ENCODE assay signal across 8 cellular contexts in genomic region chr19:17294051-17294891, GRCh38. TPM values are rescaled to one million over a fixed set of nuclear protein-coding genes. Genes with fewer than 3 reads are reported as not detected.
A peak's percentile ranks its signal among the peaks of the same experiment; 100 is the strongest.
DNase-seq lines count a peak whose midpoint lies in the region; TF ChIP-seq lines count a peak whose summit lies in the region.

No MANE protein-coding gene starts in this region.

- H3K36me3 ChIP-seq in BE2C = peaks cover 3% of the 10 kb centered on the region; the same call in 1 of the 2 replicates

- TF ChIP-seq CTCF in BE2C (IDR thresholded peaks at IDR 0.05; ENCODE audit: low read depth, low read length) = no peak
- TF ChIP-seq CTCF in HFF-Myc (IDR thresholded peaks at IDR 0.05; ENCODE audit: low read depth, low read length, missing control alignments) = no peak

- H3K9me3 ChIP-seq in BE2C = no peaks in the 10 kb centered on the region
- no peaks in the 10 kb centered on the region for H3K9me3 ChIP-seq in iPS-18c (ENCODE audit: control insufficient read depth, insufficient read depth, low read length)

- H3K4me3 ChIP-seq in BE2C (ENCODE audit: low read depth, low read length) (no peak overlapping the region), HFF-Myc (replicated peaks; ENCODE audit: low read depth, low read length) (peak overlapping the region; percentile 61; the same call in 1 of the 2 replicates), iPS-18c (ENCODE audit: insufficient read depth, low read depth, low read length) (peak overlapping the region; percentile 28; the same call in 1 of the 2 replicates)

- peak; percentile 87 for DNase-seq in BE2C
- no peak for DNase-seq in HFF-Myc (ENCODE audit: extremely low read depth, low read depth)
- peak; percentile 48 for DNase-seq in activated CD4-positive, alpha-beta T cell treated with anti-CD3 and anti-CD28 coated beads, Interleukin-2, amount 50 U/mL, for 1 hour
- no peak for DNase-seq in NCI-H2171 (lab: John Stamatoyannopoulos, UW)
- DNase-seq in NCI-H1694 (lab: John Stamatoyannopoulos, UW) = no peak
- DNase-seq in hypothalamus (lab: John Stamatoyannopoulos, UW) = no peak
- DNase-seq in mucosa of gallbladder (ENCODE audit: low spot score) = no peak

- peaks cover 7% of the 10 kb centered on the region for H3K4me1 ChIP-seq in BE2C

- H3K27me3 ChIP-seq in BE2C = no peaks in the 10 kb centered on the region

RNA-seq across cellular contexts. Expression of gene ABHD8, which starts 9.0 kb away (rescaled TPM):
- polyA plus RNA-seq in BE2C (2012; ENCODE audit: insufficient read depth, insufficient read length, low read depth) = 8.6 TPM
- 20.1 TPM for total RNA-seq in mucosa of gallbladder

RNA-seq across cellular contexts. Expression of gene MRPL34, which starts 11.4 kb away (rescaled TPM):
- 333 TPM for polyA plus RNA-seq in BE2C (2012; ENCODE audit: insufficient read depth, insufficient read length, low read depth)
- 102 TPM for total RNA-seq in mucosa of gallbladder

RNA-seq across cellular contexts. Expression of gene ANKLE1, which starts 12.6 kb away (rescaled TPM):
- polyA plus RNA-seq in BE2C (2012; ENCODE audit: insufficient read depth, insufficient read length, low read depth) = 0.32 TPM
- total RNA-seq in mucosa of gallbladder = 0.83 TPM

RNA-seq across cellular contexts. Expression of gene DDA1, which starts 15.1 kb away (rescaled TPM):
- 131 TPM for polyA plus RNA-seq in BE2C (2012; ENCODE audit: insufficient read depth, insufficient read length, low read depth)
- 37.9 TPM for total RNA-seq in mucosa of gallbladder

RNA-seq across cellular contexts. Expression of gene BABAM1, which starts 27.0 kb away (rescaled TPM):
- polyA plus RNA-seq in BE2C (2012; ENCODE audit: insufficient read depth, insufficient read length, low read depth) = 212 TPM
- 70.5 TPM for total RNA-seq in mucosa of gallbladder

Comparison
In these comparisons a context has a peak if more than half of its experiments do, and no peak if none do; other contexts are left out.
1. DNase-seq: peak in BE2C (single experiment) and activated CD4-positive, alpha-beta T cell treated with anti-CD3 and anti-CD28 coated beads, Interleukin-2, amount 50 U/mL, for 1 hour (single experiment); none in HFF-Myc (single experiment), NCI-H2171 (single experiment), NCI-H1694 (single experiment), hypothalamus (0 of 51) and mucosa of gallbladder (single experiment).